ENCODE assay signal across 8 cellular contexts in the genomic region with DNA sequence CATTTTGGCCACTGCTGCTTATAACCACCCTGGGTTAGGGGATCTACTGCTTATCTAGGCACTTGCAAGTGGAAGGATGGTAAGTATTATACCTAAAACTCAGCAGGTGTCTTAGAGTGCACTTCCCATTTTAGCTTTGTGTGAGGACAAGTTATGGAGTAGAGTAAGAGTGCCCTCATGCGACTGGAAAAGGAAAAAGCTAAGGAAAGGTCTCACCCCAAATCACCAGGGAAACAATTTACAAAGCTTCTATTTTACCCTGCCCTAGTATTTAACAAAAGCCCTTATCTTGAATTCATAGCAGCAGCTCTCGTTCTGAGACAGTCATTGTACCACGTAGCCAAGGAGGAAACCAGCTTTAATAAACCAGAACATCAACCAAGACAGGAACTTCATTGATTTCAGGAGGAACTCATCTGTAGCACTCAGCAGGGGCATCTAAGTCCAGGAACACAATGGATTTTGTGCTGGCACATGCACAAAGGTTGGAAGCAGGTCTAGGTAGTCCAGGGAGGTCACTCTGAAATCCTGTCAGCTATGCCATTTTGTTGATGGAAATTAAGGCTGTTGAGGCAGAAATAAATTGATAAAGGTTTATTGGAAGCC. TPM values are rescaled to one million over a fixed set of nuclear protein-coding genes. Genes with fewer than 3 reads are reported as not detected.
DNase-seq lines count a peak whose midpoint lies in the region; ATAC-seq, FAIRE-seq and TF ChIP-seq lines count a peak whose summit lies in the region.

No MANE protein-coding gene starts in this region.

- dilution Hi-C loops in endothelial cell of umbilical vein (cut with MboI; ENCODE audit: extremely low pct_ligation_motif_present, low sequenced_read_pairs), result no loop called here

- CTCF ChIA-PET in endothelial cell of umbilical vein (lab: Charles Lee), result interaction anchor here (0.6 to 7.0 kb wide), 74 partner anchors 10 to 1345 kb away, joined by 3 to 394 read pairs (median 5); a partner anchor contains a TSS

- H3K36me3 ChIP-seq in SU-DHL-6 (ENCODE audit: low read length) (no peaks in the 10 kb centered on the region), endothelial cell of umbilical vein (ENCODE audit: control insufficient read depth in 2 of 2, extremely low read depth in 1 of 2, insufficient read depth in 2 of 2, low read length in 2 of 2) (no peaks in the 10 kb centered on the region)

- TF ChIP-seq POLR2A in endothelial cell of umbilical vein (IDR thresholded peaks at IDR 0.05; ENCODE audit: low read depth, low read length), result no peak

- H3K27me3 ChIP-seq in SU-DHL-6 (ENCODE audit: low read length) (no peaks in the 10 kb centered on the region), endothelial cell of umbilical vein (ENCODE audit: control insufficient read depth in 2 of 2, insufficient read depth in 2 of 2, low read length in 2 of 2) (peaks cover 0 to 6% of the 10 kb centered on the region in 2 experiments)

- BruUV-seq in endothelial cell of umbilical vein (replicated peaks; lab: Mats Ljungman, UMichigan), result no TSS peak

- H4K20me1 ChIP-seq in SU-DHL-6 (ENCODE audit: low read depth, low read length), result no peaks in the 10 kb centered on the region
- H4K20me1 ChIP-seq in endothelial cell of umbilical vein (replicated peaks; ENCODE audit: control insufficient read depth, extremely low read depth, insufficient read depth, low read length), result no peaks in the 10 kb centered on the region

- ATAC-seq in GM19395 (IDR thresholded peaks at IDR 0.05; ENCODE audit: unreplicated experiment), result no peak

- DNase-seq in Ammon's horn (ENCODE audit: low spot score) (peak; percentile 89), GM13976 (ENCODE audit: low spot score) (peak; percentile 70), NCI-H1694 treated with DMSO at 0.1 percent for 48 hours (lab: John Stamatoyannopoulos, UW) (peak; percentile 73), endothelial cell of umbilical vein (ENCODE audit: low read depth, low spot score) (peak; percentile 68), midbrain (lab: John Stamatoyannopoulos, UW) (peak; percentile 89), UCSD-AML1 (lab: John Stamatoyannopoulos, UW; ENCODE audit: unreplicated experiment) (no peak)

- no peaks in the 10 kb centered on the region for H3F3A ChIP-seq in SU-DHL-6 (ENCODE audit: insufficient read depth)

- H3K4me2 ChIP-seq in SU-DHL-6 (ENCODE audit: low read depth, low read length, poor library complexity, severe bottlenecking), result no peak overlapping the region
- H3K4me2 ChIP-seq in endothelial cell of umbilical vein (ENCODE audit: insufficient read depth, low read length), result no peak overlapping the region

- H3K4me3 ChIP-seq in SU-DHL-6 (ENCODE audit: insufficient read depth, low read length, poor library complexity, severe bottlenecking) (no peak overlapping the region), endothelial cell of umbilical vein (replicated peaks in 1 of 3; ENCODE audit: insufficient read depth in 1 of 3, low read depth in 1 of 3, low read length in 3 of 3) (no peak overlapping the region)

- FAIRE-seq in endothelial cell of umbilical vein (lab: Jason Lieb, UNC), result peak; percentile 76

- intact Hi-C loops in endothelial cell of umbilical vein (cut with micrococcal nuclease), result loop anchor here (1.0 to 10.0 kb wide), 6 partner anchors 30 to 1210 kb away; a partner anchor contains a TSS

- no peak overlapping the region for H3K27ac ChIP-seq in SU-DHL-6 (ENCODE audit: low read depth, low read length)
- H3K27ac ChIP-seq in endothelial cell of umbilical vein (ENCODE audit: insufficient read depth, low read depth, low read length), result no peak overlapping the region

- H3K9ac ChIP-seq in SU-DHL-6 (ENCODE audit: low read length) (no peak overlapping the region), endothelial cell of umbilical vein (replicated peaks; ENCODE audit: extremely low read depth, insufficient read depth, low read length) (no peak overlapping the region)

- H2AFZ ChIP-seq in SU-DHL-6 (ENCODE audit: low read depth, low read length, severe bottlenecking), result no peak overlapping the region
- H2AFZ ChIP-seq in endothelial cell of umbilical vein (ENCODE audit: low read depth, low read length), result no peak overlapping the region

- H3K9me2 ChIP-seq in SU-DHL-6 (replicated peaks; ENCODE audit: insufficient read depth, low read length), result no peaks in the 10 kb centered on the region

- in situ Hi-C loops in GM13976 (cut with MboI; ENCODE audit: low sequenced_read_pairs, unreplicated experiment), result loop anchor here (10.0 to 25.0 kb wide), 3 partner anchors 90 to 292 kb away; a partner anchor contains a TSS

- H3K9me3 ChIP-seq in SU-DHL-6 (ENCODE audit: insufficient read depth, low read length), result peaks cover 12% of the 10 kb centered on the region; the same call in 1 of the 2 replicates
- H3K9me3 ChIP-seq in endothelial cell of umbilical vein (replicated peaks; ENCODE audit: control insufficient read depth, insufficient read depth, low read length), result no peaks in the 10 kb centered on the region

- peak; percentile 64 for TF ChIP-seq CTCF in GM13976 (IDR thresholded peaks at IDR 0.05; ENCODE audit: borderline replicate concordance, control extremely low read depth, extremely low read depth, insufficient read depth, missing control alignments)
- TF ChIP-seq CTCF in SU-DHL-6 (IDR thresholded peaks at IDR 0.05; ENCODE audit: insufficient read depth, low read length, poor library complexity, severe bottlenecking), result peak; percentile 56
- peak; percentile 52 to 61 for TF ChIP-seq CTCF in endothelial cell of umbilical vein (IDR thresholded peaks at IDR 0.05; ENCODE audit: extremely low read depth in 1 of 2, insufficient read depth in 1 of 2, low read depth in 1 of 2, low read length in 2 of 2)

- H3K4me1 ChIP-seq in endothelial cell of umbilical vein (ENCODE audit: control insufficient read depth, extremely low read depth, insufficient read depth, low read length), result no peaks in the 10 kb centered on the region

- no peaks in the 10 kb centered on the region for H3K79me2 ChIP-seq in SU-DHL-6 (ENCODE audit: insufficient read depth, low read length)
- H3K79me2 ChIP-seq in endothelial cell of umbilical vein (ENCODE audit: control insufficient read depth, insufficient read depth, low read length), result no peaks in the 10 kb centered on the region

- POLR2A ChIA-PET in endothelial cell of umbilical vein (lab: Charles Lee), result interaction anchor here (1.2 kb wide), 1 partner anchor 9 kb away, joined by 6 read pairs; a partner anchor contains a TSS

- H3K9me1 ChIP-seq in endothelial cell of umbilical vein (replicated peaks; ENCODE audit: control insufficient read depth, extremely low read depth, insufficient read depth, low read length), result no peaks in the 10 kb centered on the region

TF ChIP-seq in endothelial cell of umbilical vein, 7 proteins besides CTCF, POLR2A, EP300 and RAD21:
- TF ChIP-seq GATA2 (IDR thresholded peaks at IDR 0.05; ENCODE audit: insufficient read depth, insufficient read length, low read depth, low read length) (no peak), MYC (IDR thresholded peaks at IDR 0.05; ENCODE audit: low read depth, low read length) (no peak), FOS (IDR thresholded peaks at IDR 0.05; ENCODE audit: borderline replicate concordance, insufficient read depth, low read length) (no peak), JUN (IDR thresholded peaks at IDR 0.05; ENCODE audit: borderline replicate concordance, insufficient read depth, insufficient read length, low read depth) (no peak), EZH2 (IDR thresholded peaks at IDR 0.05; ENCODE audit: borderline replicate concordance, low read depth, low read length, severe bottlenecking) (no peak), POLR2AphosphoS5 (IDR thresholded peaks at IDR 0.05; ENCODE audit: insufficient read depth, low read depth, low read length) (no peak)
- TF ChIP-seq, protein P1, sequence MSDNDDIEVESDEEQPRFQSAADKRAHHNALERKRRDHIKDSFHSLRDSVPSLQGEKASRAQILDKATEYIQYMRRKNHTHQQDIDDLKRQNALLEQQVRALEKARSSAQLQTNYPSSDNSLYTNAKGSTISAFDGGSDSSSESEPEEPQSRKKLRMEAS (IDR thresholded peaks at IDR 0.05; ENCODE audit: insufficient read depth, insufficient read length), result no peak

RNA-seq across cellular contexts. Expression of a gene that starts 2.9 kb away (rescaled TPM):
- not detected in 2 replicates for total RNA-seq in endothelial cell of umbilical vein
- not detected in 2 replicates for polyA plus RNA-seq in endothelial cell of umbilical vein
- not detected in 2 replicates for polyA plus RNA-seq in endothelial cell of umbilical vein (2011; cell fraction: cytosol; rRNA removed)
- not detected in 2 replicates for polyA plus RNA-seq in endothelial cell of umbilical vein (2011; cell fraction: nucleus; rRNA removed)
- polyA plus RNA-seq in endothelial cell of umbilical vein (2012), result not detected in 2 replicates
- polyA minus RNA-seq in endothelial cell of umbilical vein, result not detected in 2 replicates
- not detected for polyA minus RNA-seq in endothelial cell of umbilical vein (2011; cell fraction: cytosol; rRNA and poly(A)+ RNA removed)
- polyA minus RNA-seq in endothelial cell of umbilical vein (2011; cell fraction: nucleus; rRNA and poly(A)+ RNA removed), result not detected in 2 replicates

RNA-seq across cellular contexts. Expression of a gene that starts 9.0 kb away (rescaled TPM):
- 79.8 and 90.2 TPM in 2 replicates for total RNA-seq in endothelial cell of umbilical vein
- polyA plus RNA-seq in endothelial cell of umbilical vein, result 86.2 and 93.2 TPM in 2 replicates
- 89.8 and 90.0 TPM in 2 replicates for polyA plus RNA-seq in endothelial cell of umbilical vein (2011; cell fraction: cytosol; rRNA removed)
- 173 and 199 TPM in 2 replicates for polyA plus RNA-seq in endothelial cell of umbilical vein (2011; cell fraction: nucleus; rRNA removed)
- 57.2 and 85.7 TPM in 2 replicates for polyA plus RNA-seq in endothelial cell of umbilical vein (2012)
- polyA minus RNA-seq in endothelial cell of umbilical vein, result 177 TPM in 2 replicates
- polyA minus RNA-seq in endothelial cell of umbilical vein (2011; cell fraction: cytosol; rRNA and poly(A)+ RNA removed), result 112 TPM
- 43.0 and 77.9 TPM in 2 replicates for polyA minus RNA-seq in endothelial cell of umbilical vein (2011; cell fraction: nucleus; rRNA and poly(A)+ RNA removed)

RNA-seq across cellular contexts. Expression of a gene that starts 30.2 kb away (rescaled TPM):
- 79.4 and 90.0 TPM in 2 replicates for total RNA-seq in endothelial cell of umbilical vein
- polyA plus RNA-seq in endothelial cell of umbilical vein, result 23.1 and 23.8 TPM in 2 replicates
- 47.0 and 50.6 TPM in 2 replicates for polyA plus RNA-seq in endothelial cell of umbilical vein (2011; cell fraction: cytosol; rRNA removed)
- polyA plus RNA-seq in endothelial cell of umbilical vein (2011; cell fraction: nucleus; rRNA removed), result 24.4 and 26.8 TPM in 2 replicates
- polyA plus RNA-seq in endothelial cell of umbilical vein (2012), result 84.2 and 85.4 TPM in 2 replicates
- polyA minus RNA-seq in endothelial cell of umbilical vein, result 27.3 and 35.1 TPM in 2 replicates
- polyA minus RNA-seq in endothelial cell of umbilical vein (2011; cell fraction: cytosol; rRNA and poly(A)+ RNA removed), result 28.4 TPM
- 18.1 and 37.2 TPM in 2 replicates for polyA minus RNA-seq in endothelial cell of umbilical vein (2011; cell fraction: nucleus; rRNA and poly(A)+ RNA removed)
